ENCODE assay signal across 13 cellular contexts in genomic region chr18:58848685-58849084, GRCh38. TPM values are rescaled to one million over a fixed set of nuclear protein-coding genes. Genes with fewer than 3 reads are reported as not detected.
DNase-seq lines count a peak whose midpoint lies in the region; ATAC-seq and TF ChIP-seq lines count a peak whose summit lies in the region.
"Had no signal": no experiment of that assay in that cellular context is flagged by ENCODE, and none has a peak within 500 bp of the region (broad histone marks: within the 10 kb centered on the region; RNA-seq: fewer than 3 reads in every experiment).

No MANE protein-coding gene starts in this region.

- H3K79me2 ChIP-seq in mammary epithelial cell (ENCODE audit: insufficient read depth, low read length) = no peaks in the 10 kb centered on the region

- no peak overlapping the region for H3K27ac ChIP-seq in mammary epithelial cell (ENCODE audit: insufficient read depth, low read depth, low read length)
- no peak overlapping the region for H3K27ac ChIP-seq in mesenchymal stem cell (ENCODE audit: low read length, poor library complexity, severe bottlenecking)

- no peaks in the 10 kb centered on the region for H3K9me3 ChIP-seq in mammary epithelial cell (replicated peaks; ENCODE audit: insufficient read depth, low read length)
- H3K9me3 ChIP-seq in mesenchymal stem cell (ENCODE audit: control insufficient read depth, low read length) = no peaks in the 10 kb centered on the region

- WGBS in mammary epithelial cell (ENCODE audit: low coverage, missing lambda C conversion rate) = 17% methylated on average over 3 of the region's 3 CpGs
- WGBS in mesenchymal stem cell = 74% methylated on average over 3 of the region's 3 CpGs

- H3K9ac ChIP-seq in mammary epithelial cell (ENCODE audit: insufficient read depth, low read length) (no peak overlapping the region), mesenchymal stem cell (ENCODE audit: low read length) (no peak overlapping the region)

- no peak overlapping the region for H2BK5ac ChIP-seq in mesenchymal stem cell (ENCODE audit: low read depth, low read length, poor library complexity, severe bottlenecking)

- H2BK15ac ChIP-seq in mesenchymal stem cell (ENCODE audit: low read depth, poor library complexity, severe bottlenecking) = no peak overlapping the region

- CTCF ChIA-PET in mammary epithelial cell (lab: Charles Lee; ENCODE audit: low non-redundant PET) = no interaction called here

- no peak overlapping the region for H3K23ac ChIP-seq in mesenchymal stem cell (ENCODE audit: low read length in 2 of 2)

- intact Hi-C loops in mammary epithelial cell (cut with micrococcal nuclease) = no loop called here

- H3K4me1 ChIP-seq in mammary epithelial cell (ENCODE audit: insufficient read depth, low read length) (peaks cover 13% of the 10 kb centered on the region), mesenchymal stem cell (ENCODE audit: control insufficient read depth, insufficient read depth, low read depth, low read length) (peaks cover 8% of the 10 kb centered on the region)

- no peaks in the 10 kb centered on the region for H4K20me1 ChIP-seq in mammary epithelial cell (ENCODE audit: insufficient read depth, low read length)

- no peak for TF ChIP-seq CTCF in mammary epithelial cell (conservative IDR thresholded peaks at IDR 0.05 in 1 of 2, IDR thresholded peaks at IDR 0.05 in 1 of 2; ENCODE audit: extremely low read depth in 1 of 2, insufficient read depth in 1 of 2, low read depth in 1 of 2, low read length in 2 of 2)

- H4K8ac ChIP-seq in mesenchymal stem cell (ENCODE audit: low read length) = no peak overlapping the region

- H3K4ac ChIP-seq in mesenchymal stem cell (ENCODE audit: low read depth in 1 of 2, low read length in 2 of 2) = no peak overlapping the region

- dilution Hi-C loops in mammary epithelial cell (cut with HindIII; ENCODE audit: low sequenced_read_pairs) = loop anchor here (5.0 kb wide), 1 partner anchor 74 kb away; no protein-coding TSS in a partner anchor

- H3K36me3 ChIP-seq in mammary epithelial cell (ENCODE audit: insufficient read depth, low read length) (no peaks in the 10 kb centered on the region), mesenchymal stem cell (ENCODE audit: control insufficient read depth in 1 of 2, insufficient read depth in 2 of 2, low read depth in 1 of 2, low read length in 2 of 2) (no peaks in the 10 kb centered on the region)

- peak overlapping the region; percentile 70 for H2AK5ac ChIP-seq in mesenchymal stem cell (ENCODE audit: low read length, severe bottlenecking)

- no peak overlapping the region for H3K14ac ChIP-seq in mesenchymal stem cell (ENCODE audit: low read length in 2 of 2)

- H2AFZ ChIP-seq in mammary epithelial cell (ENCODE audit: low read depth, low read length) = peak overlapping the region; percentile 9
- no peak overlapping the region for H2AFZ ChIP-seq in mesenchymal stem cell (ENCODE audit: low read depth, low read length)

- BruUV-seq in mammary epithelial cell (replicated peaks; lab: Mats Ljungman, UMichigan) = no TSS peak

- no peak overlapping the region for H2BK12ac ChIP-seq in mesenchymal stem cell (ENCODE audit: low read length in 2 of 2)

- ATAC-seq in GM18909 (IDR thresholded peaks at IDR 0.05; ENCODE audit: poor library complexity, unreplicated experiment) = no peak
- ATAC-seq in GM21619 (IDR thresholded peaks at IDR 0.05; ENCODE audit: unreplicated experiment) = no peak

- H2BK120ac ChIP-seq in mesenchymal stem cell (ENCODE audit: low read depth, low read length) = no peak overlapping the region

- H3K27me3 ChIP-seq in mammary epithelial cell (ENCODE audit: insufficient read depth, low read length) (no peaks in the 10 kb centered on the region), mesenchymal stem cell (ENCODE audit: control insufficient read depth in 1 of 2, insufficient read depth in 1 of 2, low read length in 2 of 2) (no peaks in the 10 kb centered on the region)

- H3K18ac ChIP-seq in mesenchymal stem cell (ENCODE audit: low read depth in 1 of 2, low read length in 2 of 2) = no peak overlapping the region

- DNase-seq in EH (ENCODE audit: low read depth) (peak; percentile 89), MV-4-11 (lab: John Stamatoyannopoulos, UW) (peak; percentile 93), mammary epithelial cell (peak; percentile 74), mesenchymal stem cell (no peak), GOT3 (lab: John Stamatoyannopoulos, UW) (no peak), T-helper 9 cell (no peak)
- DNase-seq: activated B cell treated with CpG ODN at 0.5 μM for 24 hours; activated naive CD4-positive, alpha-beta T cell treated with Interleukin-2 at 50 U/mL for 16 hours; glutamatergic neuron; NCI-H1092; NCI-H2227 treated with DMSO at 0.1 percent for 48 hours had no signal

- H3K4me3 ChIP-seq in mammary epithelial cell (replicated peaks in 1 of 3; ENCODE audit: insufficient read depth in 1 of 3, low read depth in 2 of 3, low read length in 3 of 3) = no peak overlapping the region
- no peak overlapping the region for H3K4me3 ChIP-seq in mesenchymal stem cell (ENCODE audit: insufficient read depth in 1 of 2, low read depth in 1 of 2, low read length in 2 of 2)

- no peak overlapping the region for H4K91ac ChIP-seq in mesenchymal stem cell (ENCODE audit: low read length)

- in situ Hi-C loops in mammary epithelial cell (cut with MboI; ENCODE audit: low sequenced_read_pairs in 2 of 2) = no loop called here

- no peak overlapping the region for H3K4me2 ChIP-seq in mammary epithelial cell (ENCODE audit: insufficient read depth, low read depth, low read length)
- no peak overlapping the region for H3K4me2 ChIP-seq in mesenchymal stem cell (ENCODE audit: low read length, poor library complexity, severe bottlenecking)

- no peaks in the 10 kb centered on the region for H3K79me1 ChIP-seq in mesenchymal stem cell (replicated peaks; ENCODE audit: low read length, poor library complexity, severe bottlenecking)

RNA-seq across cellular contexts. Expression of gene ZNF532, which starts 16.0 kb away (rescaled TPM):
- 10 to 100 TPM; 62.2 to 68.7 TPM for total RNA-seq in mammary epithelial cell
- 38.4 TPM for polyA plus RNA-seq in mammary epithelial cell
- polyA minus RNA-seq in mammary epithelial cell = 139 TPM
- 65.7 TPM for polyA plus RNA-seq in mesenchymal stem cell (2013, experiment 1 of 2)
- 65.9 TPM for polyA plus RNA-seq in mesenchymal stem cell (2013, experiment 2 of 2)

Comparison
In these comparisons a context has a peak if more than half of its experiments do, and no peak if none do; other contexts are left out.
1. DNase-seq: peak in EH (single experiment), MV-4-11 (single experiment) and mammary epithelial cell (single experiment); none in mesenchymal stem cell (single experiment), GOT3 (single experiment) and T-helper 9 cell (single experiment).